Comparison of ENCODE assay signal across 1 cellular context in genomic region chr3:24683511-24684384, GRCh38.
TF ChIP-seq lines count a peak whose summit lies in the region.

No MANE protein-coding gene starts in this region.

TF ChIP-seq in GM12878, 131 proteins besides CTCF, POLR2A, EP300 and RAD21 (continued from another document):
- TF ChIP-seq GATAD2B (conservative IDR thresholded peaks at IDR 0.05; ENCODE audit: low read depth) = no peak
- no peak for TF ChIP-seq RAD51 (IDR thresholded peaks at IDR 0.05)
- TF ChIP-seq SPI1 (IDR thresholded peaks at IDR 0.05; ENCODE audit: borderline replicate concordance, insufficient read depth, low read depth, low read length) = no peak
- no peak for TF ChIP-seq MXI1 (IDR thresholded peaks at IDR 0.05; ENCODE audit: low read depth, low read length)
- no peak for TF ChIP-seq ZNF274 (IDR thresholded peaks at IDR 0.05; ENCODE audit: insufficient read depth, insufficient read length)
- TF ChIP-seq, protein P1, sequence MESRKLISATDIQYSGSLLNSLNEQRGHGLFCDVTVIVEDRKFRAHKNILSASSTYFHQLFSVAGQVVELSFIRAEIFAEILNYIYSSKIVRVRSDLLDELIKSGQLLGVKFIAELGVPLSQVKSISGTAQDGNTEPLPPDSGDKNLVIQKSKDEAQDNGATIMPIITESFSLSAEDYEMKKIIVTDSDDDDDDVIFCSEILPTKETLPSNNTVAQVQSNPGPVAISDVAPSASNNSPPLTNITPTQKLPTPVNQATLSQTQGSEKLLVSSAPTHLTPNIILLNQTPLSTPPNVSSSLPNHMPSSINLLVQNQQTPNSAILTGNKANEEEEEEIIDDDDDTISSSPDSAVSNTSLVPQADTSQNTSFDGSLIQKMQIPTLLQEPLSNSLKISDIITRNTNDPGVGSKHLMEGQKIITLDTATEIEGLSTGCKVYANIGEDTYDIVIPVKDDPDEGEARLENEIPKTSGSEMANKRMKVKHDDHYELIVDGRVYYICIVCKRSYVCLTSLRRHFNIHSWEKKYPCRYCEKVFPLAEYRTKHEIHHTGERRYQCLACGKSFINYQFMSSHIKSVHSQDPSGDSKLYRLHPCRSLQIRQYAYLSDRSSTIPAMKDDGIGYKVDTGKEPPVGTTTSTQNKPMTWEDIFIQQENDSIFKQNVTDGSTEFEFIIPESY (IDR thresholded peaks at IDR 0.05) = no peak
- no peak for TF ChIP-seq ASH2L (IDR thresholded peaks at IDR 0.05; ENCODE audit: borderline replicate concordance, low read depth)
- no peak for TF ChIP-seq NR2F1 (conservative IDR thresholded peaks at IDR 0.05)
TF ChIP-seq in GM12878: peak in this region for 0.
